ENCODE assay signal across 18 cellular contexts in the genomic region with DNA sequence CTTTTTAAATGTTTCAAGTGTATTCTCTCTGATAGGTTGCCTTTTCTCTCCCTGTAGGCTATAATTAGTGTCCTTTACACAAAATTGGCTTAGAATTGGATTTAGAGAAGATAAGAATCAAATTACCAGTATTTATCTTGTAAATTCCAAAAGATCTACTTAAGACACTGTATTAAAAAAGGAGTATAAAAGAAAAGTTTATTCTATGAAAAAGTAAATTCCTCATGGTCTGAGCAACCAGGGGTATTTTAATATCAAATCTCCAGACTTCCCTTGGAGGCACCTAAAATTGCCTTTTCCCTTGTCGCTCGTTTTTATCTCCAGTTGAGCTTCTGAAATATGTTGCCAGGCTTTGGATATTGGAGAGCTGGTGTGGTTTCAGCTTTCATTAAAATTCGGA. TPM values are rescaled to one million over a fixed set of nuclear protein-coding genes. Genes with fewer than 3 reads are reported as not detected.
DNase-seq lines count a peak whose midpoint lies in the region; ATAC-seq and TF ChIP-seq lines count a peak whose summit lies in the region.
"Had no signal": no experiment of that assay in that cellular context is flagged by ENCODE, and none has a peak within 500 bp of the region (broad histone marks: within the 10 kb centered on the region; RNA-seq: fewer than 3 reads in every experiment).

No MANE protein-coding gene starts in this region.

- no CpG with 5 or more reads among the region's 3 CpGs for WGBS in neuronal stem cell (ENCODE audit: extremely low coverage in 2 of 2, insufficient read length in 2 of 2, insufficient replicate concordance in 1 of 2), 2 donors

- no peak overlapping the region for H4K91ac ChIP-seq in neuronal stem cell (ENCODE audit: low read depth, low read length, poor library complexity)

- H3K23ac ChIP-seq in neuronal stem cell (ENCODE audit: low read depth, low read length, poor library complexity), result no peak overlapping the region

- H3K9ac ChIP-seq in skeletal muscle tissue (ENCODE audit: low read depth in 1 of 3, low read length in 3 of 3) (peak overlapping the region in 2 of 3 donors; percentile 1 to 7), neuronal stem cell (ENCODE audit: low read depth, low read length, poor library complexity) (no peak overlapping the region)

- H2BK5ac ChIP-seq in neuronal stem cell (ENCODE audit: low read length), result no peak overlapping the region

- peak overlapping the region; percentile 6 for H3K27ac ChIP-seq in left ventricle myocardium inferior (replicated peaks)
- peak overlapping the region in 47 of 59 donors; percentile 3 to 91 (median 52) for H3K27ac ChIP-seq in dorsolateral prefrontal cortex
- peak overlapping the region; percentile 26 for H3K27ac ChIP-seq in skeletal muscle tissue (ENCODE audit: low read depth, low read length)
- H3K27ac ChIP-seq in neuronal stem cell (replicated peaks; ENCODE audit: low read length), result no peak overlapping the region
- H3K27ac ChIP-seq: SJSA1 had no signal

- peaks cover 3% of the 10 kb centered on the region for H3K79me1 ChIP-seq in neuronal stem cell (ENCODE audit: low read depth, low read length)

- H2BK12ac ChIP-seq in neuronal stem cell (ENCODE audit: low read length), result no peak overlapping the region

- no peak overlapping the region for H3K14ac ChIP-seq in neuronal stem cell (ENCODE audit: low read length)

- H2BK15ac ChIP-seq in neuronal stem cell (ENCODE audit: low read length), result no peak overlapping the region

- TF ChIP-seq CTCF in left ventricle myocardium inferior (IDR thresholded peaks at IDR 0.05; ENCODE audit: borderline replicate concordance), result no peak
- TF ChIP-seq CTCF in dorsolateral prefrontal cortex (IDR thresholded peaks at IDR 0.05 in 54 of 56, conservative IDR thresholded peaks at IDR 0.05 in 2 of 56; ENCODE audit: low read depth in 1 of 56, partially characterized antibody in 56 of 56), result no peak
- TF ChIP-seq CTCF in GM10248 (IDR thresholded peaks at IDR 0.05; ENCODE audit: control extremely low read depth, extremely low read depth, low read depth, missing control alignments), result no peak

- H2AFZ ChIP-seq in neuronal stem cell (ENCODE audit: low read length), result no peak overlapping the region

- CTCF ChIA-PET in GM10248 (lab: Yijun Ruan, JAX), result no interaction called here

- intact Hi-C loops in left ventricle myocardium inferior (cut with micrococcal nuclease) (no loop called here), Right ventricle myocardium inferior (cut with DNase I) (no loop called here), dorsolateral prefrontal cortex (cut with DNase I) (no loop called here)

- H2AK5ac ChIP-seq in neuronal stem cell (ENCODE audit: low read depth, low read length), result no peak overlapping the region

- no peak overlapping the region for H3K18ac ChIP-seq in neuronal stem cell (ENCODE audit: low read length)

- ATAC-seq in Right ventricle myocardium inferior (no peak), HG03097 (IDR thresholded peaks at IDR 0.05; ENCODE audit: low FRiP score, unreplicated experiment) (no peak)
- ATAC-seq: GM12878 had no signal

- no peaks in the 10 kb centered on the region for H3K9me3 ChIP-seq in left ventricle myocardium inferior (replicated peaks)
- H3K9me3 ChIP-seq in skeletal muscle tissue (ENCODE audit: control insufficient read depth in 3 of 3, low read length in 3 of 3), result no peaks in the 10 kb centered on the region
- peaks cover 6 to 8% of the 10 kb centered on the region in 2 donors for H3K9me3 ChIP-seq in neuronal stem cell (replicated peaks in 1 of 2; ENCODE audit: control insufficient read depth in 2 of 2, insufficient read depth in 1 of 2, low read depth in 1 of 2, low read length in 2 of 2)
- H3K9me3 ChIP-seq: SJSA1 had no signal

- no peak overlapping the region for H3K4ac ChIP-seq in neuronal stem cell (ENCODE audit: low read length)

- H3K4me3 ChIP-seq in left ventricle myocardium inferior, result no peak overlapping the region
- peak overlapping the region in 1 of 59 donors; percentile 9 for H3K4me3 ChIP-seq in dorsolateral prefrontal cortex
- H3K4me3 ChIP-seq in skeletal muscle tissue (ENCODE audit: low read length in 3 of 3), result no peak overlapping the region
- H3K4me3 ChIP-seq in neuronal stem cell (ENCODE audit: low read length in 2 of 2), result no peak overlapping the region
- H3K4me3 ChIP-seq: GM12878, SJSA1 had no signal

- no peaks in the 10 kb centered on the region for H3K27me3 ChIP-seq in left ventricle myocardium inferior (ENCODE audit: low read depth)
- no peaks in the 10 kb centered on the region for H3K27me3 ChIP-seq in dorsolateral prefrontal cortex
- no peaks in the 10 kb centered on the region for H3K27me3 ChIP-seq in skeletal muscle tissue (ENCODE audit: control insufficient read depth in 3 of 3, insufficient read depth in 3 of 3, low read length in 3 of 3)
- H3K27me3 ChIP-seq in neuronal stem cell (ENCODE audit: control insufficient read depth in 3 of 3, insufficient read depth in 3 of 3, low read depth in 1 of 3, low read length in 3 of 3), result no peaks in the 10 kb centered on the region
- H3K27me3 ChIP-seq: SJSA1 had no signal

- H3K36me3 ChIP-seq in left ventricle myocardium inferior (peaks cover 24% of the 10 kb centered on the region), skeletal muscle tissue (ENCODE audit: control insufficient read depth in 3 of 3, insufficient read depth in 3 of 3, low read length in 3 of 3) (no peaks in the 10 kb centered on the region), neuronal stem cell (replicated peaks in 1 of 2; ENCODE audit: control insufficient read depth in 2 of 2, insufficient read depth in 2 of 2, low read length in 2 of 2) (peaks cover 4 to 16% of the 10 kb centered on the region in 2 donors)
- H3K36me3 ChIP-seq: SJSA1 had no signal

- H4K8ac ChIP-seq in neuronal stem cell (ENCODE audit: low read depth, low read length), result no peak overlapping the region

- no peak overlapping the region for H2BK120ac ChIP-seq in neuronal stem cell (ENCODE audit: low read depth, low read length)

- H3K4me1 ChIP-seq in left ventricle myocardium inferior (peaks cover 100% of the 10 kb centered on the region), skeletal muscle tissue (ENCODE audit: control insufficient read depth in 3 of 3, insufficient read depth in 3 of 3, low read length in 3 of 3) (peaks cover 79 to 84% (median 83%) of the 10 kb centered on the region in 3 donors), neuronal stem cell (ENCODE audit: control insufficient read depth in 2 of 2, insufficient read depth in 1 of 2, low read depth in 1 of 2, low read length in 2 of 2) (peaks cover 25 to 35% of the 10 kb centered on the region in 2 donors)
- H3K4me1 ChIP-seq: SJSA1 had no signal

- H3K4me2 ChIP-seq in neuronal stem cell (ENCODE audit: insufficient read depth, low read length, poor library complexity, severe bottlenecking), result no peak overlapping the region

- POLR2A ChIA-PET in GM10248 (lab: Yijun Ruan, JAX), result no interaction called here

- no peak for DNase-seq in left ventricle myocardium inferior
- no peak for DNase-seq in Right ventricle myocardium inferior (ENCODE audit: missing footprints)
- DNase-seq in dorsolateral prefrontal cortex, result no peak
- no peak for DNase-seq in neuronal stem cell (ENCODE audit: low spot score)
- DNase-seq in GM10248 (ENCODE audit: extremely low spot score), result no peak
- no peak for DNase-seq in NCI-H1930 (lab: John Stamatoyannopoulos, UW)
- DNase-seq: Calu3, HCEC 1CT, NCI-H1436 treated with DMSO at 0.1 percent for 48 hours, NCI-H2227 treated with DMSO at 0.1 percent for 48 hours, NCI-H524 treated with DMSO at 0.1 percent for 48 hours had no signal

RNA-seq across cellular contexts. Expression of a gene that starts 36.4 kb away (rescaled TPM):
- total RNA-seq in left ventricle myocardium inferior, result 64.5 TPM
- total RNA-seq in Right ventricle myocardium inferior, result 78.1 TPM
- 100 to 1,000 TPM in 118 of 120 experiments, 10 to 100 TPM in 2; 78.3 to 259 (median 179) TPM for total RNA-seq in dorsolateral prefrontal cortex
- 6.8 TPM for total RNA-seq in skeletal muscle tissue
- 18.2 TPM for polyA plus RNA-seq in neuronal stem cell (2013, experiment 1 of 2)
- 19.2 TPM for polyA plus RNA-seq in neuronal stem cell (2013, experiment 2 of 2)
- total RNA-seq: Calu3, HT1080, OCI-LY7, RPMI7951, SJSA1 had no signal
- polyA plus RNA-seq: GM12878 had no signal
